Comparison of ENCODE assay signal across 2 cellular contexts in the genomic region with DNA sequence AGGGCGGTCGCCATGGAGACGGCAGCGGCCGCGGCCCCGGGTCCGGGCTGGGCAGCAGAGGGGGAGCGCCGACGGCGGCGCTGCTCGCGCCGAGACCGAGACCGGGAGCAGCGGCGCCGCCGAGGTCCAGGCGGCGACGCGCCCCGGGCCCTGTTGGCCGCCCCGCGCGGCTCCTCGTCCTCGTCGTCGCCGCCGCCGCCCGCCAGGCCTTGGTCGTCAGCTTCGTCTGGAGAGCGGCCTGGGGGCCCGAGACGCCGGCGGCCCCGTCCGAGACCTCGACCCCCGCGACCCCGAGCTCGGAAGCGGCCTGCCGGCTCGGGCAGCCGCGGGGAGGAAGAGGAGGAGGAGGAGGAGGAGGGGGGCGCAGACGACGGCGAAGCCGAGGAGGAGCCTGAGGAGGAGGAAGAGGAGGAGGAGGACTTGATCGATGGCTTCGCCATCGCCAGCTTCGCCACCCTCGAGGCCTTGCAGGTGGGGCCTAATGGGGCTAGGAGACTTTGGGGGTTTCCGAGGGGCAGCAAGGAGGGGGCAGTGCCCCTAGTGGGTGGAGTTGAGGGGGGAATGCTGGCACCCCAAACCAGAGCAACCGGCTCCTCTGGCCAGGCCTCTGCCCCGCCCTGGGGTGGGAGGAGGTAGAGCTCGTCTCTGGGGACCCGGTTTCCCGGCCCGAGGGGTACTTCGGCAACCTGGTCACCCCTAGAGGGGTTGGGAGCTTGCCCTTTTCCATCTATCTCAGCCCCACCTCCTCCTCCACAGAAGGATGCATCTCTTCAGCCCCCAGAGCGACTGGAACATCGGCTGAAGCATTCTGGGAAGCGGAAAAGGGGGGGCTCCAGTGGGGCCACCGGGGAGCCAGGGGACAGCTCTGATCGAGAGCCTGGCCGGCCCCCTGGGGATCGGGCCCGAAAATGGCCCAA.
TF ChIP-seq lines count a peak whose summit lies in the region.

No MANE protein-coding gene starts in this region.

TF ChIP-seq in SK-N-SH, 30 proteins besides CTCF, POLR2A, EP300 and RAD21:
- TF ChIP-seq TEAD4 (IDR thresholded peaks at IDR 0.05; ENCODE audit: borderline replicate concordance, insufficient read depth) (no peak), TCF12 (IDR thresholded peaks at IDR 0.05) (no peak), NFIC (IDR thresholded peaks at IDR 0.05; ENCODE audit: borderline replicate concordance) (no peak)
TF ChIP-seq in SK-N-SH: peak in this region for 0.

TF ChIP-seq in SK-N-SH treated with all-trans-retinoic acid at 6 μM for 48 hours, 23 proteins besides CTCF, POLR2A, EP300 and RAD21:
- no peak for TF ChIP-seq CSDC2 (CRISPR knock-in tag; IDR thresholded peaks at IDR 0.05)
- TF ChIP-seq ZFP30 (CRISPR knock-in tag; IDR thresholded peaks at IDR 0.05), result no peak
- TF ChIP-seq, protein P1, sequence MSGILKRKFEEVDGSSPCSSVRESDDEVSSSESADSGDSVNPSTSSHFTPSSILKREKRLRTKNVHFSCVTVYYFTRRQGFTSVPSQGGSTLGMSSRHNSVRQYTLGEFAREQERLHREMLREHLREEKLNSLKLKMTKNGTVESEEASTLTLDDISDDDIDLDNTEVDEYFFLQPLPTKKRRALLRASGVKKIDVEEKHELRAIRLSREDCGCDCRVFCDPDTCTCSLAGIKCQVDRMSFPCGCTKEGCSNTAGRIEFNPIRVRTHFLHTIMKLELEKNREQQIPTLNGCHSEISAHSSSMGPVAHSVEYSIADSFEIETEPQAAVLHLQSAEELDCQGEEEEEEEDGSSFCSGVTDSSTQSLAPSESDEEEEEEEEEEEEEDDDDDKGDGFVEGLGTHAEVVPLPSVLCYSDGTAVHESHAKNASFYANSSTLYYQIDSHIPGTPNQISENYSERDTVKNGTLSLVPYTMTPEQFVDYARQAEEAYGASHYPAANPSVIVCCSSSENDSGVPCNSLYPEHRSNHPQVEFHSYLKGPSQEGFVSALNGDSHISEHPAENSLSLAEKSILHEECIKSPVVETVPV (CRISPR knock-in tag; IDR thresholded peaks at IDR 0.05), result no peak
- no peak for TF ChIP-seq TCF4 (CRISPR knock-in tag; IDR thresholded peaks at IDR 0.05; ENCODE audit: borderline replicate concordance)
- no peak for TF ChIP-seq GLIS3 (CRISPR knock-in tag; IDR thresholded peaks at IDR 0.05)
- TF ChIP-seq OSR1 (CRISPR knock-in tag; IDR thresholded peaks at IDR 0.05), result no peak
- no peak for TF ChIP-seq ZNF8 (CRISPR knock-in tag; IDR thresholded peaks at IDR 0.05)
- no peak for TF ChIP-seq ZNF565 (CRISPR knock-in tag; conservative IDR thresholded peaks at IDR 0.05; ENCODE audit: low read depth)
- TF ChIP-seq ZFP3 (CRISPR knock-in tag; IDR thresholded peaks at IDR 0.05), result no peak
- TF ChIP-seq, protein P2, sequence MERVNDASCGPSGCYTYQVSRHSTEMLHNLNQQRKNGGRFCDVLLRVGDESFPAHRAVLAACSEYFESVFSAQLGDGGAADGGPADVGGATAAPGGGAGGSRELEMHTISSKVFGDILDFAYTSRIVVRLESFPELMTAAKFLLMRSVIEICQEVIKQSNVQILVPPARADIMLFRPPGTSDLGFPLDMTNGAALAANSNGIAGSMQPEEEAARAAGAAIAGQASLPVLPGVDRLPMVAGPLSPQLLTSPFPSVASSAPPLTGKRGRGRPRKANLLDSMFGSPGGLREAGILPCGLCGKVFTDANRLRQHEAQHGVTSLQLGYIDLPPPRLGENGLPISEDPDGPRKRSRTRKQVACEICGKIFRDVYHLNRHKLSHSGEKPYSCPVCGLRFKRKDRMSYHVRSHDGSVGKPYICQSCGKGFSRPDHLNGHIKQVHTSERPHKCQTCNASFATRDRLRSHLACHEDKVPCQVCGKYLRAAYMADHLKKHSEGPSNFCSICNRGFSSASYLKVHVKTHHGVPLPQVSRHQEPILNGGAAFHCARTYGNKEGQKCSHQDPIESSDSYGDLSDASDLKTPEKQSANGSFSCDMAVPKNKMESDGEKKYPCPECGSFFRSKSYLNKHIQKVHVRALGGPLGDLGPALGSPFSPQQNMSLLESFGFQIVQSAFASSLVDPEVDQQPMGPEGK (CRISPR knock-in tag; IDR thresholded peaks at IDR 0.05; ENCODE audit: borderline replicate concordance), result no peak
- no peak for TF ChIP-seq RARB (CRISPR knock-in tag; IDR thresholded peaks at IDR 0.05)
- TF ChIP-seq, protein P3, sequence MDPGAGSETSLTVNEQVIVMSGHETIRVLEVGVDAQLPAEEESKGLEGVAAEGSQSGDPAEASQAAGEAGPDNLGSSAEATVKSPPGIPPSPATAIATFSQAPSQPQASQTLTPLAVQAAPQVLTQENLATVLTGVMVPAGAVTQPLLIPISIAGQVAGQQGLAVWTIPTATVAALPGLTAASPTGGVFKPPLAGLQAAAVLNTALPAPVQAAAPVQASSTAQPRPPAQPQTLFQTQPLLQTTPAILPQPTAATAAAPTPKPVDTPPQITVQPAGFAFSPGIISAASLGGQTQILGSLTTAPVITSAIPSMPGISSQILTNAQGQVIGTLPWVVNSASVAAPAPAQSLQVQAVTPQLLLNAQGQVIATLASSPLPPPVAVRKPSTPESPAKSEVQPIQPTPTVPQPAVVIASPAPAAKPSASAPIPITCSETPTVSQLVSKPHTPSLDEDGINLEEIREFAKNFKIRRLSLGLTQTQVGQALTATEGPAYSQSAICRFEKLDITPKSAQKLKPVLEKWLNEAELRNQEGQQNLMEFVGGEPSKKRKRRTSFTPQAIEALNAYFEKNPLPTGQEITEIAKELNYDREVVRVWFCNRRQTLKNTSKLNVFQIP (CRISPR knock-in tag; IDR thresholded peaks at IDR 0.05; ENCODE audit: borderline replicate concordance, low read depth), result no peak
- no peak for TF ChIP-seq TOX (CRISPR knock-in tag; IDR thresholded peaks at IDR 0.05; ENCODE audit: borderline replicate concordance)
- TF ChIP-seq, protein P4, sequence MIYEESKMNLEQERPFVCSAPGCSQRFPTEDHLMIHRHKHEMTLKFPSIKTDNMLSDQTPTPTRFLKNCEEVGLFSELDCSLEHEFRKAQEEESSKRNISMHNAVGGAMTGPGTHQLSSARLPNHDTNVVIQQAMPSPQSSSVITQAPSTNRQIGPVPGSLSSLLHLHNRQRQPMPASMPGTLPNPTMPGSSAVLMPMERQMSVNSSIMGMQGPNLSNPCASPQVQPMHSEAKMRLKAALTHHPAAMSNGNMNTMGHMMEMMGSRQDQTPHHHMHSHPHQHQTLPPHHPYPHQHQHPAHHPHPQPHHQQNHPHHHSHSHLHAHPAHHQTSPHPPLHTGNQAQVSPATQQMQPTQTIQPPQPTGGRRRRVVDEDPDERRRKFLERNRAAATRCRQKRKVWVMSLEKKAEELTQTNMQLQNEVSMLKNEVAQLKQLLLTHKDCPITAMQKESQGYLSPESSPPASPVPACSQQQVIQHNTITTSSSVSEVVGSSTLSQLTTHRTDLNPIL (CRISPR knock-in tag; IDR thresholded peaks at IDR 0.05; ENCODE audit: low read depth), result no peak
